ENCODE assay signal across 1 cellular context in genomic region chr12:126891789-126892188, GRCh38.
TF ChIP-seq lines count a peak whose summit lies in the region.

No MANE protein-coding gene starts in this region.

TF ChIP-seq in SK-N-SH, 30 proteins besides CTCF, POLR2A, EP300 and RAD21 (continued from another document):
- TF ChIP-seq RXRA (IDR thresholded peaks at IDR 0.05; ENCODE audit: borderline replicate concordance, low read depth) (no peak), RCOR1 (IDR thresholded peaks at IDR 0.05; ENCODE audit: low read length) (no peak), MEF2A (IDR thresholded peaks at IDR 0.05; ENCODE audit: borderline replicate concordance, low read depth) (no peak), SIN3A (IDR thresholded peaks at IDR 0.05; ENCODE audit: borderline replicate concordance, low read depth, low read length) (no peak), TCF12 (IDR thresholded peaks at IDR 0.05) (no peak), CHD2 (IDR thresholded peaks at IDR 0.05; ENCODE audit: low read length, partially characterized antibody) (no peak), REST (IDR thresholded peaks at IDR 0.05; ENCODE audit: low read depth, low read length) (no peak), ELF1 (IDR thresholded peaks at IDR 0.05) (no peak), FOSL2 (IDR thresholded peaks at IDR 0.05; ENCODE audit: borderline replicate concordance, low read depth) (no peak), EZH2phosphoT487 (IDR thresholded peaks at IDR 0.05; ENCODE audit: borderline replicate concordance, low read depth) (no peak)
